10 cellular contexts compared by ENCODE assay signal in the genomic region with DNA sequence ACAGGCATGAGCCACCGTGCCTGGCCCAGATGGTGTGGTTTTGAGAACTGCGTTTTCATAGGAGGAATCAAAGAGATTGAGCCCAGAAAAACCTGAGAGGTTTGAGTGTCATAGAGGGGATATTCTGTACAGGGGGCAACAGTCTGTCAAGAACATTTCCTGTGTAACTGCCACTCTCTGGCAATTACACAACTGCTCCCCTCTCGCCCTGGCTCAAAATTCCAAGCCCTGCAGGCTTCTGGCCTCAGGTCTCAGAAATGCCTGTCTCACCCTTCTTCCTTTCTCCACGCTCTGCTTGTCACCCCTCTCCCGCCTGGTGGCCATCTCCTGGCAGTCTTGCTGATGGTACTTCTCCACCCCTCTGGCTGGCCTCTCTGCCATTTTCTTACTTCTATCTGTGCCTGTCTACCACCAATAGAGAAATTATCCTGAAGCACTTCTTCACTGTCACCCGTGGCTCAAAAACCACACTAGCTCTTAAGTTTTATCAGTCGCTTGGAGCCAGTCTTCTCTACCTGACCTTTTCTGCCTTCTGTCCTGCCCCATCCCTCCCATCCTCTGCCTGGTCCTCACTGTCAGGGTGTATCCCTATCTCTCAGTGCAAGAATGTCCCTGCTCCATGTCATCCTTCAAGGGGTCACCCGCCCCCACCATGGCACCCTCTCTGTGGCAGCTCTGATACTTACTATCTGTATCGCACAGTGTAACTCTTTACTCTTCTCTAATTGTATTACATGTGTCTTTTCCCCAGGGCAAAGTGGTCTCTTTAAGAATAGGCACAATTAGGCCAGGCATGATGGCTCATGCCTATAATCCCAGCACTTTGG. TPM values are rescaled to one million over a fixed set of nuclear protein-coding genes. Genes with fewer than 3 reads are reported as not detected.
A peak's percentile ranks its signal among the peaks of the same experiment; 100 is the strongest.
DNase-seq lines count a peak whose midpoint lies in the region; ATAC-seq and TF ChIP-seq lines count a peak whose summit lies in the region.
"Had no signal": no experiment of that assay in that cellular context is flagged by ENCODE, and none has a peak within 500 bp of the region (broad histone marks: within the 10 kb centered on the region; RNA-seq: fewer than 3 reads in every experiment).

No MANE protein-coding gene starts in this region.

- H3K27ac Mint-ChIP-seq in activated CD4-positive, alpha-beta T cell treated with anti-CD3 and anti-CD28 coated beads, Interleukin-2, amount 10 ng/mL, durations not matched to agents 24 days and 14 days = peak overlapping the region; percentile 8
- H3K27ac Mint-ChIP-seq in activated CD8-positive, alpha-beta T cell treated with anti-CD3 and anti-CD28 coated beads for 36 hours = peak overlapping the region; percentile 35

- no peaks in the 10 kb centered on the region for H3K27me3 ChIP-seq in lower lobe of right lung (ENCODE audit: low read depth)

- peaks cover 7% of the 10 kb centered on the region for H3K36me3 Mint-ChIP-seq in activated CD4-positive, alpha-beta T cell treated with anti-CD3 and anti-CD28 coated beads, Interleukin-2, amount 10 ng/mL, durations not matched to agents 24 days and 14 days (ENCODE audit: low read depth)
- H3K36me3 Mint-ChIP-seq in activated CD8-positive, alpha-beta T cell treated with anti-CD3 and anti-CD28 coated beads for 36 hours (ENCODE audit: low read depth) = peaks cover 3% of the 10 kb centered on the region

- no peak overlapping the region for H3K4me3 Mint-ChIP-seq in activated CD4-positive, alpha-beta T cell treated with anti-CD3 and anti-CD28 coated beads, Interleukin-2, amount 10 ng/mL, durations not matched to agents 24 days and 14 days
- no peak overlapping the region for H3K4me3 Mint-ChIP-seq in activated CD8-positive, alpha-beta T cell treated with anti-CD3 and anti-CD28 coated beads for 36 hours
- H3K4me3 Mint-ChIP-seq: activated T-cell treated with anti-CD3 and anti-CD28 coated beads, Interleukin-2, amount 50 U/mL, for 4 hours had no signal

- H3K4me3 ChIP-seq in lower lobe of right lung = no peak overlapping the region

- no peaks in the 10 kb centered on the region for H3K9me3 ChIP-seq in lower lobe of right lung

- H3K4me1 Mint-ChIP-seq in activated CD4-positive, alpha-beta T cell treated with anti-CD3 and anti-CD28 coated beads, Interleukin-2, amount 10 ng/mL, durations not matched to agents 24 days and 14 days = peaks cover 41% of the 10 kb centered on the region
- H3K4me1 Mint-ChIP-seq in activated CD8-positive, alpha-beta T cell treated with anti-CD3 and anti-CD28 coated beads for 36 hours (ENCODE audit: low read depth) = peaks cover 27% of the 10 kb centered on the region

- H3K36me3 ChIP-seq in lower lobe of right lung = no peaks in the 10 kb centered on the region

- peak overlapping the region; percentile 95 for H3K27ac ChIP-seq in lower lobe of right lung
- peak overlapping the region; percentile 39 for H3K27ac ChIP-seq in substantia nigra (ENCODE audit: low read depth, low read length, poor library complexity, severe bottlenecking)

- peaks cover 96% of the 10 kb centered on the region for H3K4me1 ChIP-seq in lower lobe of right lung

- TF ChIP-seq CTCF in activated CD8-positive, alpha-beta T cell treated with anti-CD3 and anti-CD28 coated beads for 36 hours (IDR thresholded peaks at IDR 0.05) = no peak
- no peak for TF ChIP-seq CTCF in lower lobe of right lung (IDR thresholded peaks at IDR 0.05)

- CTCF ChIA-PET in activated CD8-positive, alpha-beta T cell treated with anti-CD3 and anti-CD28 coated beads for 36 hours (lab: Charles Lee) = interaction anchor here (1.2 to 1.5 kb wide), 4 partner anchors 9 to 37 kb away, joined by 3 to 8 read pairs (median 4); no protein-coding TSS in a partner anchor

- intact Hi-C loops in activated CD4-positive, alpha-beta T cell treated with anti-CD3 and anti-CD28 coated beads, Interleukin-2, amount 10 ng/mL, durations not matched to agents 24 days and 14 days (cut with micrococcal nuclease) = no loop called here
- intact Hi-C loops in activated CD8-positive, alpha-beta T cell treated with anti-CD3 and anti-CD28 coated beads for 36 hours (cut with micrococcal nuclease) = no loop called here
- intact Hi-C loops in lower lobe of right lung (cut with DNase I) = no loop called here

- no peak for ATAC-seq in activated CD8-positive, alpha-beta T cell treated with anti-CD3 and anti-CD28 coated beads for 36 hours
- ATAC-seq in lower lobe of right lung (no peak), HG02642 (IDR thresholded peaks at IDR 0.05; ENCODE audit: poor library complexity, unreplicated experiment) (no peak)
- ATAC-seq: activated T-cell treated with anti-CD3 and anti-CD28 coated beads, Interleukin-2, amount 50 U/mL, for 4 hours had no signal

- DNase-seq in activated CD4-positive, alpha-beta T cell treated with anti-CD3 and anti-CD28 coated beads, Interleukin-2, amount 10 ng/mL, durations not matched to agents 24 days and 14 days = no peak
- no peak for DNase-seq in activated CD4-positive, alpha-beta T cell treated with anti-CD3 and anti-CD28 coated beads, Interleukin-2, amount 50 U/mL, for 1 hour
- no peak for DNase-seq in activated CD8-positive, alpha-beta T cell treated with anti-CD3 and anti-CD28 coated beads for 36 hours
- DNase-seq in lower lobe of right lung = no peak
- DNase-seq in substantia nigra (lab: John Stamatoyannopoulos, UW) = no peak
- no peak for DNase-seq in NCI-H2196 (lab: John Stamatoyannopoulos, UW; ENCODE audit: unreplicated experiment)
- no peak for DNase-seq in activated naive CD4-positive, alpha-beta T cell treated with anti-CD3 and anti-CD28 coated beads, Interleukin-2, amount 50 U/mL, for 16 hours
- DNase-seq: activated T-cell treated with anti-CD3 and anti-CD28 coated beads, Interleukin-2, amount 50 U/mL, for 4 hours; NCI-H2029 treated with DMSO at 0.1 percent for 48 hours had no signal

- H3K9me3 Mint-ChIP-seq in activated CD4-positive, alpha-beta T cell treated with anti-CD3 and anti-CD28 coated beads, Interleukin-2, amount 10 ng/mL, durations not matched to agents 24 days and 14 days = no peaks in the 10 kb centered on the region
- H3K9me3 Mint-ChIP-seq in activated CD8-positive, alpha-beta T cell treated with anti-CD3 and anti-CD28 coated beads for 36 hours = no peaks in the 10 kb centered on the region
- H3K9me3 Mint-ChIP-seq: activated T-cell treated with anti-CD3 and anti-CD28 coated beads, Interleukin-2, amount 50 U/mL, for 4 hours had no signal

- H3K27me3 Mint-ChIP-seq in activated CD4-positive, alpha-beta T cell treated with anti-CD3 and anti-CD28 coated beads, Interleukin-2, amount 10 ng/mL, durations not matched to agents 24 days and 14 days = no peaks in the 10 kb centered on the region
- no peaks in the 10 kb centered on the region for H3K27me3 Mint-ChIP-seq in activated CD8-positive, alpha-beta T cell treated with anti-CD3 and anti-CD28 coated beads for 36 hours

- POLR2A ChIA-PET in activated CD8-positive, alpha-beta T cell treated with anti-CD3 and anti-CD28 coated beads for 36 hours (lab: Charles Lee) = interaction anchor here (0.8 to 2.9 kb wide), 3 partner anchors 11 to 187 kb away, joined by 3 to 12 read pairs (median 5); a partner anchor contains a TSS

RNA-seq across cellular contexts. Expression of a gene that starts 4.2 kb away (rescaled TPM):
- 33.1 and 37.9 TPM in 2 replicates for total RNA-seq in activated CD4-positive, alpha-beta T cell treated with anti-CD3 and anti-CD28 coated beads, Interleukin-2, amount 10 ng/mL, durations not matched to agents 24 days and 14 days
- total RNA-seq in activated CD8-positive, alpha-beta T cell treated with anti-CD3 and anti-CD28 coated beads for 36 hours = 10 to 100 TPM; 28.0 to 29.4 TPM
- total RNA-seq in lower lobe of right lung = 87.0 TPM

RNA-seq across cellular contexts. Expression of a gene that starts 7.1 kb away (rescaled TPM):
- 111 and 116 TPM in 2 replicates for total RNA-seq in activated CD4-positive, alpha-beta T cell treated with anti-CD3 and anti-CD28 coated beads, Interleukin-2, amount 10 ng/mL, durations not matched to agents 24 days and 14 days
- total RNA-seq in activated CD8-positive, alpha-beta T cell treated with anti-CD3 and anti-CD28 coated beads for 36 hours = 100 to 1,000 TPM; 112 to 117 TPM
- 89.8 TPM for total RNA-seq in lower lobe of right lung

RNA-seq across cellular contexts. Expression of a gene that starts 11.0 kb away (rescaled TPM):
- 90.9 and 91.3 TPM in 2 replicates for total RNA-seq in activated CD4-positive, alpha-beta T cell treated with anti-CD3 and anti-CD28 coated beads, Interleukin-2, amount 10 ng/mL, durations not matched to agents 24 days and 14 days
- 10 to 100 TPM; 84.5 to 91.1 TPM for total RNA-seq in activated CD8-positive, alpha-beta T cell treated with anti-CD3 and anti-CD28 coated beads for 36 hours
- total RNA-seq in lower lobe of right lung = 272 TPM

RNA-seq across cellular contexts. Expression of a gene that starts 14.1 kb away (rescaled TPM):
- 6.2 and 6.5 TPM in 2 replicates for total RNA-seq in activated CD4-positive, alpha-beta T cell treated with anti-CD3 and anti-CD28 coated beads, Interleukin-2, amount 10 ng/mL, durations not matched to agents 24 days and 14 days
- total RNA-seq in activated CD8-positive, alpha-beta T cell treated with anti-CD3 and anti-CD28 coated beads for 36 hours = 1 to 10 TPM; 1.0 to 1.2 TPM
- 28.9 TPM for total RNA-seq in lower lobe of right lung

RNA-seq across cellular contexts. Expression of a gene that starts 23.4 kb away (rescaled TPM):
- total RNA-seq in activated CD4-positive, alpha-beta T cell treated with anti-CD3 and anti-CD28 coated beads, Interleukin-2, amount 10 ng/mL, durations not matched to agents 24 days and 14 days = 36.6 and 36.9 TPM in 2 replicates
- total RNA-seq in activated CD8-positive, alpha-beta T cell treated with anti-CD3 and anti-CD28 coated beads for 36 hours = 10 to 100 TPM; 25.4 to 29.1 TPM
- total RNA-seq in lower lobe of right lung = 40.6 TPM
